In genomic region chr2:21754164-21754788, GRCh38 we compare ENCODE assay signal across 12 cellular contexts.
DNase-seq lines count a peak whose midpoint lies in the region; ATAC-seq, FAIRE-seq and TF ChIP-seq lines count a peak whose summit lies in the region.
"Had no signal": no experiment of that assay in that cellular context is flagged by ENCODE, and none has a peak within 500 bp of the region (broad histone marks: within the 10 kb centered on the region; RNA-seq: fewer than 3 reads in every experiment).

No MANE protein-coding gene starts in this region.

- H3K27me3 Mint-ChIP-seq in Calu3 (ENCODE audit: unreplicated experiment) (no peaks in the 10 kb centered on the region), GM23338 (ENCODE audit: insufficient read depth, low read depth, poor library complexity) (no peaks in the 10 kb centered on the region)

- no peaks in the 10 kb centered on the region for H3F3A ChIP-seq in GM23338 (replicated peaks; ENCODE audit: low read depth)

- no TSS peak for BruUV-seq in Calu3 (replicated peaks; lab: Mats Ljungman, UMichigan)

- intact Hi-C loops in Calu3 (cut with micrococcal nuclease; ENCODE audit: unreplicated experiment): no loop called here

- no peaks in the 10 kb centered on the region for H3K9me3 ChIP-seq in WERI-Rb-1 (ENCODE audit: severe bottlenecking)
- H3K9me3 ChIP-seq: suprapubic skin had no signal

- no peak overlapping the region for H3K27ac Mint-ChIP-seq in Calu3 (ENCODE audit: unreplicated experiment)
- H3K27ac Mint-ChIP-seq in GM23338: no peak overlapping the region; the same call in 1 of the 2 replicates

- no peak for TF ChIP-seq CTCF in Calu3 (IDR thresholded peaks at IDR 0.05; ENCODE audit: unreplicated experiment)
- peak; percentile 54 to 67 for TF ChIP-seq CTCF in GM23338 (conservative IDR thresholded peaks at IDR 0.05; ENCODE audit: low read depth in 2 of 2)
- TF ChIP-seq CTCF in WERI-Rb-1 (IDR thresholded peaks at IDR 0.05; ENCODE audit: low read depth, low read length): peak; percentile 60
- TF ChIP-seq CTCF in kidney epithelial cell (IDR thresholded peaks at IDR 0.05; ENCODE audit: insufficient read depth, low read length, poor library complexity, severe bottlenecking): peak; percentile 51
- TF ChIP-seq CTCF in coronary artery (IDR thresholded peaks at IDR 0.05): no peak

- peaks cover 18% of the 10 kb centered on the region for H3K9me3 Mint-ChIP-seq in Calu3 (ENCODE audit: low read depth, unreplicated experiment)
- H3K9me3 Mint-ChIP-seq in GM23338: peaks cover 13% of the 10 kb centered on the region

- H3K36me3 ChIP-seq in GM23338 (ENCODE audit: insufficient read depth) (no peaks in the 10 kb centered on the region), WERI-Rb-1 (no peaks in the 10 kb centered on the region), kidney epithelial cell (ENCODE audit: control insufficient read depth, insufficient read depth, low read length) (no peaks in the 10 kb centered on the region)
- H3K36me3 ChIP-seq: suprapubic skin had no signal

- H3K4me3 ChIP-seq in GM23338 (no peak overlapping the region), WERI-Rb-1 (ENCODE audit: low read depth, low read length) (no peak overlapping the region), kidney epithelial cell (ENCODE audit: low read depth, low read length) (no peak overlapping the region), coronary artery (no peak overlapping the region)
- H3K4me3 ChIP-seq: K562, suprapubic skin had no signal

- H3K4me1 Mint-ChIP-seq in Calu3 (ENCODE audit: low read depth, unreplicated experiment) (no peaks in the 10 kb centered on the region), GM23338 (peaks cover 28% of the 10 kb centered on the region)

- no peaks in the 10 kb centered on the region for H4K20me1 ChIP-seq in GM23338 (replicated peaks; ENCODE audit: insufficient read depth)

- no peaks in the 10 kb centered on the region for H3K9me2 ChIP-seq in GM23338 (ENCODE audit: insufficient read depth)

- H3K27me3 ChIP-seq in GM23338 (ENCODE audit: insufficient read depth): no peaks in the 10 kb centered on the region
- no peaks in the 10 kb centered on the region for H3K27me3 ChIP-seq in WERI-Rb-1 (ENCODE audit: insufficient read depth, low read depth, severe bottlenecking)
- no peaks in the 10 kb centered on the region for H3K27me3 ChIP-seq in kidney epithelial cell (ENCODE audit: control insufficient read depth, insufficient read depth, low read length)
- H3K27me3 ChIP-seq: suprapubic skin had no signal

- no peak overlapping the region for H2AFZ ChIP-seq in GM23338

- H3K36me3 Mint-ChIP-seq in Calu3 (ENCODE audit: insufficient read depth, unreplicated experiment) (no peaks in the 10 kb centered on the region), GM23338 (ENCODE audit: low read depth) (peaks cover 16% of the 10 kb centered on the region)

- H3K4me3 Mint-ChIP-seq in Calu3 (ENCODE audit: low read depth, unreplicated experiment): no peak overlapping the region
- no peak overlapping the region for H3K4me3 Mint-ChIP-seq in GM23338

- H3K27ac ChIP-seq in GM23338 (ENCODE audit: low read depth) (no peak overlapping the region), WERI-Rb-1 (no peak overlapping the region), coronary artery (no peak overlapping the region)
- H3K27ac ChIP-seq: suprapubic skin had no signal

- peaks cover 5% of the 10 kb centered on the region; the same call in 1 of the 2 replicates for H3K4me1 ChIP-seq in GM23338 (ENCODE audit: insufficient read depth)
- H3K4me1 ChIP-seq: suprapubic skin had no signal

- peak; percentile 5 for DNase-seq in Calu3
- peak; percentile 41 for DNase-seq in GM23338 (ENCODE audit: low spot score)
- DNase-seq in WERI-Rb-1: peak; percentile 36
- no peak for DNase-seq in kidney epithelial cell (ENCODE audit: low read depth)
- DNase-seq in GM19239 (ENCODE audit: insufficient read length, low spot score): no peak
- no peak for DNase-seq in cerebellum (ENCODE audit: low spot score)
- no peak for DNase-seq in coronary artery (ENCODE audit: low spot score)
- DNase-seq: activated T-cell treated with anti-CD3 and anti-CD28 coated beads for 4 hours, DMS153, left colon had no signal

- CTCF ChIA-PET in Calu3 (lab: Charles Lee): no interaction called here

- H3K4me2 ChIP-seq in GM23338: no peak overlapping the region

- no peak for FAIRE-seq in GM19239 (lab: Jason Lieb, UNC)
- FAIRE-seq: K562 had no signal

- peak; percentile 82 for ATAC-seq in GM23338
- ATAC-seq: K562, left colon had no signal

- H3K79me2 ChIP-seq in GM23338 (replicated peaks; ENCODE audit: insufficient read depth): no peaks in the 10 kb centered on the region

TF ChIP-seq in GM23338, 12 proteins besides CTCF, POLR2A, EP300 and RAD21 (continues in another document):
- TF ChIP-seq REST (IDR thresholded peaks at IDR 0.05; ENCODE audit: unreplicated experiment) (no peak), ZNF114 (CRISPR knock-in tag; IDR thresholded peaks at IDR 0.05) (no peak), STAT1 (IDR thresholded peaks at IDR 0.05; ENCODE audit: unreplicated experiment) (no peak), ZNF331 (CRISPR knock-in tag; IDR thresholded peaks at IDR 0.05; ENCODE audit: low read depth) (no peak)

Comparison
In these comparisons a context has a peak if more than half of its experiments do, and no peak if none do; other contexts are left out.
1. DNase-seq: peak in Calu3 (single experiment), GM23338 (single experiment) and WERI-Rb-1 (single experiment); none in kidney epithelial cell (single experiment), GM19239 (single experiment), cerebellum (single experiment) and coronary artery (single experiment).
2. CTCF ChIP-seq: peak in GM23338 (2 of 2), WERI-Rb-1 (single experiment) and kidney epithelial cell (single experiment); none in Calu3 (single experiment) and coronary artery (single experiment).